In genomic region chr5:91194861-91195460, GRCh38 we compare ENCODE assay signal across 23 cellular contexts.
DNase-seq lines count a peak whose midpoint lies in the region; ATAC-seq, FAIRE-seq and TF ChIP-seq lines count a peak whose summit lies in the region.
"Had no signal": no experiment of that assay in that cellular context is flagged by ENCODE, and none has a peak within 500 bp of the region (broad histone marks: within the 10 kb centered on the region; RNA-seq: fewer than 3 reads in every experiment).

No MANE protein-coding gene starts in this region.

- no peak for TF ChIP-seq POLR2A in GM12891 (IDR thresholded peaks at IDR 0.05; ENCODE audit: low read depth, low read length)
- no peak for TF ChIP-seq POLR2A in vagina (IDR thresholded peaks at IDR 0.05)

- H3K4me1 ChIP-seq in mucosa of descending colon (ENCODE audit: low read depth) (peaks cover 4% of the 10 kb centered on the region), vagina (peaks cover 14% of the 10 kb centered on the region)

- DNase-seq in NCI-H1092 (lab: John Stamatoyannopoulos, UW), result peak; percentile 71
- peak; percentile 7 for DNase-seq in NCI-H2081 treated with DMSO at 0.1 percent for 48 hours (lab: John Stamatoyannopoulos, UW)
- peak; percentile 98 for DNase-seq in NCI-H748 (lab: John Stamatoyannopoulos, UW; ENCODE audit: unreplicated experiment)
- peak; percentile 45 to 64 (median 52) for DNase-seq in mucosa of descending colon
- DNase-seq in GM12891 (ENCODE audit: insufficient read length, low spot score), result no peak
- DNase-seq in HUDEP-2 (lab: John Stamatoyannopoulos, UW; ENCODE audit: unreplicated experiment in 76 of 76), result no peak
- DNase-seq in vagina (ENCODE audit: extremely low spot score in 2 of 2), result no peak
- DNase-seq: activated gamma-delta T cell; activated naive CD8-positive, alpha-beta T cell treated with anti-CD3 and anti-CD28 coated beads, Interleukin-2, amount 50 U/mL, for 24 hours; CD4-positive, CD25-positive, alpha-beta regulatory T cell; cerebellar nuclear complex; DMS53; effector CD4-positive, alpha-beta T cell; GDM1; head of caudate nucleus; NCI-H2029 treated with DMSO at 0.1 percent for 48 hours; NCI-H774; nucleus accumbens; PC-9; SHP77 treated with DMSO at 0.1 percent for 48 hours; trophoblast cell had no signal

- FAIRE-seq in GM12891 (lab: Jason Lieb, UNC), result no peak

- intact Hi-C loops in mucosa of descending colon (cut with DNase I, micrococcal nuclease) (no loop called here), vagina (cut with DNase I) (no loop called here)

- no peaks in the 10 kb centered on the region for H3K9me3 ChIP-seq in mucosa of descending colon
- H3K9me3 ChIP-seq in vagina, result no peaks in the 10 kb centered on the region

- no peak overlapping the region for H3K27ac ChIP-seq in vagina
- H3K27ac ChIP-seq: PC-9 had no signal

- H3K4me3 ChIP-seq in mucosa of descending colon (no peak overlapping the region), vagina (no peak overlapping the region)
- H3K4me3 ChIP-seq: K562, PC-9 had no signal

- H3K27me3 ChIP-seq in vagina, result no peaks in the 10 kb centered on the region

- no peak for TF ChIP-seq CTCF in mucosa of descending colon (IDR thresholded peaks at IDR 0.05)
- TF ChIP-seq CTCF in vagina (IDR thresholded peaks at IDR 0.05), result no peak

- H3K36me3 ChIP-seq in mucosa of descending colon (ENCODE audit: low read depth), result no peaks in the 10 kb centered on the region
- H3K36me3 ChIP-seq in vagina, result no peaks in the 10 kb centered on the region

- ATAC-seq in mucosa of descending colon, result peak; percentile 90
- ATAC-seq: activated CD4-positive, CD25-positive, alpha-beta regulatory T cell treated with anti-CD3 and anti-CD28 coated beads, Interleukin-2, amount 50 U/mL, for 24 hours; activated naive CD8-positive, alpha-beta T cell treated with anti-CD3 and anti-CD28 coated beads, Interleukin-2, amount 50 U/mL, for 24 hours; K562 had no signal

TF ChIP-seq in GM12891, 5 proteins besides CTCF, POLR2A, EP300 and RAD21:
- TF ChIP-seq PAX5 (IDR thresholded peaks at IDR 0.05; ENCODE audit: insufficient read depth, low read length, severe bottlenecking) (no peak), TAF1 (IDR thresholded peaks at IDR 0.05; ENCODE audit: low read depth, low read length) (no peak), POLR2AphosphoS5 (IDR thresholded peaks at IDR 0.05; ENCODE audit: low read depth, low read length) (no peak), SPI1 (IDR thresholded peaks at IDR 0.05; ENCODE audit: low read depth, low read length) (no peak), POU2F2 (IDR thresholded peaks at IDR 0.05; ENCODE audit: low read depth, low read length) (no peak)
TF ChIP-seq in GM12891: peak in this region for 0.

Comparison
In these comparisons a context has a peak if more than half of its experiments do, and no peak if none do; other contexts are left out.
1. DNase-seq: peak in NCI-H1092 (single experiment), NCI-H2081 treated with DMSO at 0.1 percent for 48 hours (single experiment), NCI-H748 (single experiment) and mucosa of descending colon (3 of 3); none in GM12891 (single experiment), HUDEP-2 (0 of 76) and vagina (0 of 2).